8 cellular contexts compared by ENCODE assay signal in genomic region chr10:125060851-125061556, GRCh38.
DNase-seq lines count a peak whose midpoint lies in the region; ATAC-seq and TF ChIP-seq lines count a peak whose summit lies in the region.

No MANE protein-coding gene starts in this region.

- H3K27ac ChIP-seq in HEK293 (ENCODE audit: extremely low read depth, low read depth, low read length) (no peak overlapping the region), caudate nucleus (ENCODE audit: low read depth, low read length) (peak overlapping the region; percentile 83)

- no peak overlapping the region for H3K4me3 ChIP-seq in HEK293 (ENCODE audit: low read depth, low read length)
- no peak overlapping the region for H3K4me3 ChIP-seq in kidney epithelial cell (ENCODE audit: low read depth, low read length)

- TF ChIP-seq CTCF in HEK293 (tag by site-specific recombination; IDR thresholded peaks at IDR 0.05) (peak; percentile 67), kidney epithelial cell (IDR thresholded peaks at IDR 0.05; ENCODE audit: insufficient read depth, low read length, poor library complexity, severe bottlenecking) (peak; percentile 90)

- POLR2A ChIA-PET in HEK293 (lab: Yijun Ruan, JAX): interaction anchor here (0.5 kb wide), 1 partner anchor 15 kb away, joined by 3 read pairs; no protein-coding TSS in a partner anchor

- peak in 13 of 14 donors; percentile 33 to 92 (median 74) for DNase-seq in C1 segment of cervical spinal cord (lab: John Stamatoyannopoulos, UW)
- peak; percentile 67 for DNase-seq in SK-MEL-5 (ENCODE audit: low read depth, low spot score)
- peak in 60 of 61 donors; percentile 18 to 90 (median 72) for DNase-seq in caudate nucleus (lab: John Stamatoyannopoulos, UW)
- DNase-seq in kidney epithelial cell (ENCODE audit: low read depth): peak; percentile 59
- DNase-seq in smooth muscle cell of the brain vasculature (ENCODE audit: low read depth, low spot score): peak; percentile 97

- H3K27me3 ChIP-seq in kidney epithelial cell (ENCODE audit: control insufficient read depth, insufficient read depth, low read length): no peaks in the 10 kb centered on the region

- H3K4me1 ChIP-seq in HEK293 (ENCODE audit: control insufficient read depth, insufficient read depth, low read length): peaks cover 27% of the 10 kb centered on the region

- H3K9me3 ChIP-seq in HEK293 (ENCODE audit: control insufficient read depth, insufficient read depth, low read depth, low read length): no peaks in the 10 kb centered on the region

- no peak for ATAC-seq in HG03460 (IDR thresholded peaks at IDR 0.05; ENCODE audit: unreplicated experiment)
- ATAC-seq in GM21526 (IDR thresholded peaks at IDR 0.05; ENCODE audit: low FRiP score, unreplicated experiment): no peak

- H3K36me3 ChIP-seq in HEK293 (ENCODE audit: control insufficient read depth in 2 of 2, insufficient read depth in 1 of 2, low read length in 2 of 2) (peaks cover 0 to 9% of the 10 kb centered on the region in 2 experiments; a peak in 1 of 3 replicates), kidney epithelial cell (ENCODE audit: control insufficient read depth, insufficient read depth, low read length) (no peaks in the 10 kb centered on the region)

- CTCF ChIA-PET in HEK293 (lab: Yijun Ruan, JAX): interaction anchor here (0.5 to 1.8 kb wide), 7 partner anchors 13 to 1007 kb away, joined by 3 to 16 read pairs (median 3); no protein-coding TSS in a partner anchor

- in situ Hi-C loops in SK-MEL-5 (cut with HindIII; ENCODE audit: low pct_unique_long_range_greater_than_20kb, low sequenced_read_pairs): no loop called here

TF ChIP-seq in HEK293, 187 proteins besides CTCF, POLR2A, EP300 and RAD21 (continues in another document):
- TF ChIP-seq ZNF426 (tag by site-specific recombination; IDR thresholded peaks at IDR 0.05): no peak
- no peak for TF ChIP-seq ZNF266 (tag by site-specific recombination; IDR thresholded peaks at IDR 0.05; ENCODE audit: low read depth)
- TF ChIP-seq PBX3 (CRISPR knock-in tag; IDR thresholded peaks at IDR 0.05): no peak
- TF ChIP-seq ZEB2 (tag by site-specific recombination; IDR thresholded peaks at IDR 0.05): no peak
- TF ChIP-seq ZNF292 (tag by site-specific recombination; IDR thresholded peaks at IDR 0.05; ENCODE audit: borderline replicate concordance, low read depth): no peak
- no peak for TF ChIP-seq ZNF26 (tag by site-specific recombination; IDR thresholded peaks at IDR 0.05)
- no peak for TF ChIP-seq FEZF1 (tag by site-specific recombination; IDR thresholded peaks at IDR 0.05)
- TF ChIP-seq ZBTB1 (tag by site-specific recombination; IDR thresholded peaks at IDR 0.05): no peak
- TF ChIP-seq ZNF423 (tag by site-specific recombination; IDR thresholded peaks at IDR 0.05): 0 out of 2 replicates have a peak, but pooled peaks have one; percentile 13
- TF ChIP-seq HIC1 (tag by site-specific recombination; IDR thresholded peaks at IDR 0.05): no peak
- TF ChIP-seq ZNF324 (tag by site-specific recombination; IDR thresholded peaks at IDR 0.05): no peak
- TF ChIP-seq ZSCAN16 (tag by site-specific recombination; IDR thresholded peaks at IDR 0.05): no peak
- no peak for TF ChIP-seq EGR2 (tag by site-specific recombination; IDR thresholded peaks at IDR 0.05; ENCODE audit: low read depth)
- TF ChIP-seq ZNF2 (tag by site-specific recombination; IDR thresholded peaks at IDR 0.05): no peak
- TF ChIP-seq ZNF596 (tag by site-specific recombination; IDR thresholded peaks at IDR 0.05): no peak
- TF ChIP-seq ZNF555 (tag by site-specific recombination; conservative IDR thresholded peaks at IDR 0.05): no peak
- 0 out of 2 replicates have a peak, but pooled peaks have one; percentile 28 for TF ChIP-seq ZNF660 (tag by site-specific recombination; IDR thresholded peaks at IDR 0.05)
- no peak; the same call in 1 of the 2 replicates for TF ChIP-seq KLF10 (tag by site-specific recombination; IDR thresholded peaks at IDR 0.05)
- TF ChIP-seq PRDM2 (tag by site-specific recombination; IDR thresholded peaks at IDR 0.05; ENCODE audit: borderline replicate concordance): no peak
- no peak for TF ChIP-seq SALL2 (tag by site-specific recombination; IDR thresholded peaks at IDR 0.05; ENCODE audit: borderline replicate concordance)
- TF ChIP-seq ZFP41 (tag by site-specific recombination; IDR thresholded peaks at IDR 0.05; ENCODE audit: borderline replicate concordance): no peak
- TF ChIP-seq KLF9 (tag by site-specific recombination; IDR thresholded peaks at IDR 0.05; ENCODE audit: low read depth): no peak
